ENCODE assay signal across 9 cellular contexts in genomic region chr15:71136159-71137137, GRCh38. TPM values are rescaled to one million over a fixed set of nuclear protein-coding genes. Genes with fewer than 3 reads are reported as not detected.
DNase-seq lines count a peak whose midpoint lies in the region; TF ChIP-seq lines count a peak whose summit lies in the region.
"Had no signal": no experiment of that assay in that cellular context is flagged by ENCODE, and none has a peak within 500 bp of the region (broad histone marks: within the 10 kb centered on the region; RNA-seq: fewer than 3 reads in every experiment).

No MANE protein-coding gene starts in this region.

- no peaks in the 10 kb centered on the region for H3K36me3 Mint-ChIP-seq in activated naive CD4-positive, alpha-beta T cell treated with anti-CD3 and anti-CD28 coated beads, Interleukin-2, amount 10 ng/mL, durations not matched to agents 7 days and 5 days

- H3K9me3 ChIP-seq in fibroblast of lung (ENCODE audit: control insufficient read depth, insufficient read depth, low read depth, low read length) = no peaks in the 10 kb centered on the region

- no peaks in the 10 kb centered on the region for H3K4me1 Mint-ChIP-seq in activated naive CD4-positive, alpha-beta T cell treated with anti-CD3 and anti-CD28 coated beads, Interleukin-2, amount 10 ng/mL, durations not matched to agents 7 days and 5 days

- H3K79me2 ChIP-seq in fibroblast of lung (ENCODE audit: control insufficient read depth, insufficient read depth, low read length) = peaks cover 21% of the 10 kb centered on the region

- H3K4me2 ChIP-seq in fibroblast of lung (ENCODE audit: extremely low read depth, insufficient read depth, low read length) = peak overlapping the region; percentile 32

- POLR2A ChIA-PET in RWPE1 (lab: Yijun Ruan, JAX; ENCODE audit: low non-redundant PET) = no interaction called here

- H3K27me3 ChIP-seq in fibroblast of lung (ENCODE audit: control insufficient read depth, insufficient read depth, low read length) = no peaks in the 10 kb centered on the region

- no peak overlapping the region for H3K27ac Mint-ChIP-seq in activated naive CD4-positive, alpha-beta T cell treated with anti-CD3 and anti-CD28 coated beads, Interleukin-2, amount 10 ng/mL, durations not matched to agents 7 days and 5 days

- no peak overlapping the region for H3K4me3 Mint-ChIP-seq in activated naive CD4-positive, alpha-beta T cell treated with anti-CD3 and anti-CD28 coated beads, Interleukin-2, amount 10 ng/mL, durations not matched to agents 7 days and 5 days

- H3K36me3 ChIP-seq in fibroblast of lung (ENCODE audit: control insufficient read depth, insufficient read depth, low read length) = no peaks in the 10 kb centered on the region

- no peaks in the 10 kb centered on the region for H4K20me1 ChIP-seq in fibroblast of lung (ENCODE audit: control insufficient read depth, extremely low read depth, insufficient read depth, low read length)

- peak overlapping the region; percentile 14 for H2AFZ ChIP-seq in fibroblast of lung (ENCODE audit: low read length)

- no peak overlapping the region for H3K4me3 ChIP-seq in fibroblast of lung (replicated peaks in 1 of 4; ENCODE audit: control extremely low read depth in 1 of 4, insufficient read depth in 1 of 4, low read depth in 3 of 4, low read length in 4 of 4)

- H3K27me3 Mint-ChIP-seq in activated naive CD4-positive, alpha-beta T cell treated with anti-CD3 and anti-CD28 coated beads, Interleukin-2, amount 10 ng/mL, durations not matched to agents 7 days and 5 days = peaks cover 8% of the 10 kb centered on the region

- peak overlapping the region; percentile 70 for H3K27ac ChIP-seq in RWPE1
- H3K27ac ChIP-seq in fibroblast of lung (ENCODE audit: insufficient read depth, low read length) = peak overlapping the region; percentile 71

- DNase-seq in GM04504 (ENCODE audit: low read depth) (peak; percentile 50), RWPE1 (ENCODE audit: low spot score) (peak; percentile 80), fibroblast of lung (ENCODE audit: low read depth in 2 of 2) (peak; percentile 75 to 89), non-pigmented ciliary epithelial cell (ENCODE audit: low read depth) (peak; percentile 81), ureter (ENCODE audit: low spot score) (no peak), NCI-H345 treated with DMSO at 0.1 percent for 48 hours (lab: John Stamatoyannopoulos, UW; ENCODE audit: unreplicated experiment) (no peak), COR-L47 (lab: John Stamatoyannopoulos, UW) (no peak)
- DNase-seq in activated naive CD4-positive, alpha-beta T cell treated with anti-CD3 and anti-CD28 coated beads, Interleukin-2, amount 10 ng/mL, durations not matched to agents 7 days and 5 days = no peak
- DNase-seq: activated CD4-positive, CD25-positive, alpha-beta regulatory T cell treated with anti-CD3 and anti-CD28 coated beads, Interleukin-2, amount 50 U/mL, for 72 hours had no signal

- no peak for TF ChIP-seq CTCF in RWPE1 (conservative IDR thresholded peaks at IDR 0.05; ENCODE audit: low read depth)
- TF ChIP-seq CTCF in fibroblast of lung (conservative IDR thresholded peaks at IDR 0.05 in 1 of 2, IDR thresholded peaks at IDR 0.05 in 1 of 2; ENCODE audit: low read depth in 1 of 2, low read length in 2 of 2) = peak in 1 of 2 donors; percentile 30

- CTCF ChIA-PET in RWPE1 (lab: Yijun Ruan, JAX) = interaction anchor here (0.6 kb wide), 1 partner anchor 140 kb away, joined by 3 read pairs; no protein-coding TSS in a partner anchor
- CTCF ChIA-PET in activated naive CD4-positive, alpha-beta T cell treated with anti-CD3 and anti-CD28 coated beads, Interleukin-2, amount 10 ng/mL, durations not matched to agents 7 days and 5 days (lab: Charles Lee) = no interaction called here

- peaks cover 2% of the 10 kb centered on the region for H3K9me3 Mint-ChIP-seq in activated naive CD4-positive, alpha-beta T cell treated with anti-CD3 and anti-CD28 coated beads, Interleukin-2, amount 10 ng/mL, durations not matched to agents 7 days and 5 days

- H3K4me1 ChIP-seq in fibroblast of lung (ENCODE audit: control insufficient read depth, extremely low read depth, insufficient read depth, low read length) = peaks cover 14% of the 10 kb centered on the region

- no peak overlapping the region for H3K9ac ChIP-seq in fibroblast of lung (ENCODE audit: insufficient read depth, low read length)

RNA-seq across cellular contexts. Expression of gene THSD4, which starts 21.2 kb away (rescaled TPM):
- total RNA-seq in fibroblast of lung (58.0 and 95.5 TPM in 2 replicates), ureter (57.9 TPM)
- 36.6 and 43.1 TPM in 2 replicates for polyA plus RNA-seq in fibroblast of lung
- polyA plus RNA-seq in fibroblast of lung (2012) = 47.2 and 71.9 TPM in 2 replicates
- polyA minus RNA-seq in fibroblast of lung (ENCODE audit: low replicate concordance) = 88.2 and 129 TPM in 2 replicates

Comparison
In these comparisons a context has a peak if more than half of its experiments do, and no peak if none do; other contexts are left out.
1. DNase-seq: peak in GM04504 (single experiment), RWPE1 (single experiment), fibroblast of lung (2 of 2) and non-pigmented ciliary epithelial cell (single experiment); none in activated naive CD4-positive, alpha-beta T cell treated with anti-CD3 and anti-CD28 coated beads, Interleukin-2, amount 10 ng/mL, durations not matched to agents 7 days and 5 days (single experiment), ureter (single experiment), NCI-H345 treated with DMSO at 0.1 percent for 48 hours (single experiment) and COR-L47 (single experiment).